In the genomic region with DNA sequence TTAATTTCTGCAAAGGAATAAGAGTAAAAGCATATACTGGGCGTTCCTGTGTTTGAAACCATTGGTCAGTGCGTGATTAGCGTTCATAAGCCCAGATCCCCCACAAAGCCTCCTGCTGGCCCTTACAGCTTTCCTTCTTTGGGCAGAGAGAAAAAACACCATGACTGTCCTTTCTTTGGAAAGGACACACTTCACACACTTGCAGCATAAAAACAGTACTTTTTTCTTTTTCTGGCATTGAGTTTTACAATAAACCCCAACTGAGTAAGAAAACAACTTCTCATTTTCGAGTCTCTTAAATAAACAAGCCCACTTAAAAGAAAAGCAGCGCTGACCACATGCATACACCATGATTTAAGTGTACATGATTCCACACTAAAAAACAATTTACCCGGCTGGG, we compare ENCODE assay signal across 26 cellular contexts. TPM values are rescaled to one million over a fixed set of nuclear protein-coding genes. Genes with fewer than 3 reads are reported as not detected.
DNase-seq lines count a peak whose midpoint lies in the region; ATAC-seq, FAIRE-seq and TF ChIP-seq lines count a peak whose summit lies in the region.
"Had no signal": no experiment of that assay in that cellular context is flagged by ENCODE, and none has a peak within 500 bp of the region (broad histone marks: within the 10 kb centered on the region; RNA-seq: fewer than 3 reads in every experiment).

No MANE protein-coding gene starts in this region.

- H3K4me1 ChIP-seq in GM12878 (ENCODE audit: control insufficient read depth, insufficient read depth, low read length) (no peaks in the 10 kb centered on the region), prostate gland (replicated peaks) (no peaks in the 10 kb centered on the region)
- H3K4me1 ChIP-seq: Peyer's patch had no signal

- peak overlapping the region; percentile 31 for H3K27ac Mint-ChIP-seq in nephron progenitor cell
- H3K27ac Mint-ChIP-seq: CD4-positive, alpha-beta memory T cell had no signal

- H3K4me3 Mint-ChIP-seq in nephron progenitor cell = no peak overlapping the region
- H3K4me3 Mint-ChIP-seq: CD4-positive, alpha-beta memory T cell had no signal

- no peak for TF ChIP-seq EP300 in GM12878 (IDR thresholded peaks at IDR 0.05; ENCODE audit: borderline replicate concordance in 1 of 2, control insufficient read depth in 1 of 2, low read depth in 2 of 2, low read length in 2 of 2)

- no peak overlapping the region for H2AFZ ChIP-seq in GM12878 (ENCODE audit: control insufficient read depth, low read depth, low read length)

- H3K36me3 Mint-ChIP-seq in nephron progenitor cell (ENCODE audit: low read depth) = peaks cover 18% of the 10 kb centered on the region
- H3K36me3 Mint-ChIP-seq: CD4-positive, alpha-beta memory T cell had no signal

- H3K4me1 Mint-ChIP-seq in nephron progenitor cell = peaks cover 40% of the 10 kb centered on the region
- H3K4me1 Mint-ChIP-seq: CD4-positive, alpha-beta memory T cell had no signal

- H3K36me3 ChIP-seq in GM12878 (ENCODE audit: control insufficient read depth in 2 of 2, insufficient read depth in 2 of 2, low read length in 1 of 2) (no peaks in the 10 kb centered on the region), prostate gland (no peaks in the 10 kb centered on the region)
- H3K36me3 ChIP-seq: Peyer's patch, SJCRH30 had no signal

- no peaks in the 10 kb centered on the region for H3K9me3 Mint-ChIP-seq in nephron progenitor cell

- POLR2A ChIA-PET in GM12878 (lab: Charles Lee) = no interaction called here

- CTCF ChIA-PET in GM12878 (lab: Yijun Ruan, JAX) = interaction anchor here (0.9 kb wide), 1 partner anchor 27 kb away, joined by 4 read pairs; no protein-coding TSS in a partner anchor

- DNase-seq in GM12878 (ENCODE audit: low read depth, low spot score) (no peak), nephron progenitor cell (no peak), cerebellum (ENCODE audit: low spot score) (no peak), NCI-H146 (lab: John Stamatoyannopoulos, UW) (no peak), prostate gland (ENCODE audit: low spot score) (no peak)
- DNase-seq: ACHN; Caco-2; CD4-positive, alpha-beta memory T cell; DND-41; GOT3; IMR-90; NCI-H1105; NCI-H2029 treated with DMSO at 0.1 percent for 48 hours; NCI-H2171; NCI-H345; NCI-H524; NCI-H774; Peyer's patch had no signal

- H3K27me3 ChIP-seq in GM12878 (replicated peaks in 1 of 2; ENCODE audit: control insufficient read depth in 2 of 2, insufficient read depth in 2 of 2, low read length in 1 of 2) = no peaks in the 10 kb centered on the region; a peak in 1 of 4 replicates
- H3K27me3 ChIP-seq in prostate gland (replicated peaks; ENCODE audit: insufficient read depth) = no peaks in the 10 kb centered on the region
- H3K27me3 ChIP-seq: BLaER1 treated with 17β-estradiol and CSF1 and Interleukin-3, amounts not matched to agents 10 nM and 100 nM; Peyer's patch; SJCRH30 had no signal

- FAIRE-seq in GM12878 (lab: Jason Lieb, UNC) = no peak
- FAIRE-seq: GM12892, HTR-8/SVneo had no signal

- no peaks in the 10 kb centered on the region for H4K20me1 ChIP-seq in GM12878 (ENCODE audit: control insufficient read depth, insufficient read depth)

- H3K9me3 ChIP-seq in GM12878 (replicated peaks; ENCODE audit: control insufficient read depth, insufficient read depth, low read length) (no peaks in the 10 kb centered on the region), prostate gland (no peaks in the 10 kb centered on the region)
- H3K9me3 ChIP-seq: Caco-2, Peyer's patch, SJCRH30 had no signal

- RAD21 ChIA-PET in GM12878 (lab: Charles Lee; ENCODE audit: unreplicated experiment) = no interaction called here

- H3K79me2 ChIP-seq in GM12878 (ENCODE audit: control insufficient read depth, insufficient read depth, low read length) = no peaks in the 10 kb centered on the region

- whole genome bisulfite sequencing in GM12878 (ENCODE audit: insufficient coverage, insufficient replicate concordance, low lambda C conversion rate, missing lambda C conversion rate) = 36% methylated on average over 6 of the region's 6 CpGs
- WGBS in prostate gland = 83% methylated on average over 6 of the region's 6 CpGs

- SMC1A ChIA-PET in GM12878 (lab: Charles Lee; ENCODE audit: uncharacterized antibody, unreplicated experiment) = no interaction called here

- in situ Hi-C loops in GM12878 (cut with MboI) = no loop called here

- H3K9ac ChIP-seq in GM12878 (ENCODE audit: control insufficient read depth, insufficient read depth, low read length) = no peak overlapping the region
- H3K9ac ChIP-seq: BLaER1 treated with 17β-estradiol and CSF1 and Interleukin-3, amounts not matched to agents 10 nM and 100 nM; KMS-11 had no signal

- intact Hi-C loops in GM12878 (cut with micrococcal nuclease; ENCODE audit: unreplicated experiment) (no loop called here), prostate gland (cut with DNase I) (no loop called here)

- no peak overlapping the region for H3K4me2 ChIP-seq in GM12878 (ENCODE audit: control insufficient read depth, insufficient read depth)
- H3K4me2 ChIP-seq: BLaER1 treated with 17β-estradiol and CSF1 and Interleukin-3, amounts not matched to agents 10 nM and 100 nM; KMS-11 had no signal

- peaks cover 4% of the 10 kb centered on the region for H3K27me3 Mint-ChIP-seq in nephron progenitor cell (ENCODE audit: low read depth, poor library complexity)

- no peak overlapping the region for H3K4me3 ChIP-seq in GM12878
- H3K4me3 ChIP-seq in prostate gland = no peak overlapping the region
- H3K4me3 ChIP-seq: BLaER1 treated with 17β-estradiol and CSF1 and Interleukin-3, amounts not matched to agents 10 nM and 100 nM; Peyer's patch; SJCRH30 had no signal

- ATAC-seq in GM12878 (no peak), GM19351 (IDR thresholded peaks at IDR 0.05; ENCODE audit: unreplicated experiment) (no peak)
- ATAC-seq: HCT116 had no signal

- TF ChIP-seq RAD21 in GM12878 (IDR thresholded peaks at IDR 0.05; ENCODE audit: insufficient read depth, low read depth, low read length) = no peak

- H3K27ac ChIP-seq in angular gyrus (ENCODE audit: low read depth, low read length) = peak overlapping the region; percentile 27
- H3K27ac ChIP-seq in GM12878 (ENCODE audit: control insufficient read depth, insufficient read depth) = no peak overlapping the region
- H3K27ac ChIP-seq in prostate gland = peak overlapping the region in 1 of 2 donors; percentile 16
- H3K27ac ChIP-seq: BLaER1 treated with 17β-estradiol and CSF1 and Interleukin-3, amounts not matched to agents 10 nM and 100 nM; KMS-11; Peyer's patch had no signal

- no peak for TF ChIP-seq POLR2A in GM12878 (IDR thresholded peaks at IDR 0.05; ENCODE audit: low read depth, low read length)
- TF ChIP-seq POLR2A in prostate gland (IDR thresholded peaks at IDR 0.05) = no peak

- TF ChIP-seq CTCF in GM12878 (IDR thresholded peaks at IDR 0.05 in 2 of 3, conservative IDR thresholded peaks at IDR 0.05 in 1 of 3; ENCODE audit: control insufficient read depth in 2 of 3, extremely low read depth in 1 of 3, insufficient read depth in 1 of 3, low read depth in 3 of 3, low read length in 3 of 3) (no peak), nephron progenitor cell (IDR thresholded peaks at IDR 0.05) (no peak), prostate gland (IDR thresholded peaks at IDR 0.05) (no peak)

- no TSS peak for BruUV-seq in GM12878 (replicated peaks; lab: Mats Ljungman, UMichigan)

TF ChIP-seq in GM12878, 131 proteins besides CTCF, POLR2A, EP300 and RAD21:
- TF ChIP-seq RUNX3 (IDR thresholded peaks at IDR 0.05; ENCODE audit: low read length) (peak; percentile 22; the same call in 1 of the 2 replicates), SMAD5 (IDR thresholded peaks at IDR 0.05; ENCODE audit: low read depth) (no peak)

RNA-seq across cellular contexts. Expression of gene SMAD9, which starts 35.8 kb away (rescaled TPM):
- not detected in 2 replicates for total RNA-seq in GM12878 (2013; cell fraction: nucleolus; rRNA removed)
- total RNA-seq in GM12878 (2014; rRNA removed) (not detected in 2 replicates), GM12878 (2014; rRNA removed; fragmentation: Illumina TruSeq; extraction: Trizol) (not detected in 2 replicates), GM12878 (2021) (0.05 TPM in 1 of 2 replicates, not detected in the other), cerebellum (20.0 TPM), prostate gland (10 to 100 TPM; 25.1 to 30.7 TPM)
- polyA plus RNA-seq in GM12878 (2011; ENCODE audit: low read depth) = 0.10 TPM
- polyA plus RNA-seq in GM12878 (2011; rRNA removed) (not detected in 2 replicates), GM12878 (2014; fragmentation: Illumina TruSeq; extraction: Trizol) (not detected in 2 replicates), GM12878 (2014; fragmentation: Nextera tagmentation; extraction: Ambion mirVana) (under 1 TPM; 0.22 to 0.69 TPM), GM12878 (2014; rRNA removed) (0.03 TPM in 1 of 2 replicates, not detected in the other), GM12878 (2016; fragmentation: Nextera tagmentation; extraction: Ambion mirVana) (under 1 TPM; 0.29 to 0.55 TPM)
- not detected in 2 replicates for polyA plus RNA-seq in GM12878 (2011; cell fraction: cytosol; rRNA removed)
- polyA plus RNA-seq in GM12878 (2011; cell fraction: nucleus; rRNA removed) = not detected in 2 replicates
- polyA plus RNA-seq in GM12878 (2012) = 0.08 and 0.18 TPM in 2 replicates
- polyA minus RNA-seq in GM12878 (2011; rRNA and poly(A)+ RNA removed) = not detected in 2 replicates
- not detected in 2 replicates for polyA minus RNA-seq in GM12878 (2011; cell fraction: cytosol; rRNA and poly(A)+ RNA removed)
- not detected in 2 replicates for polyA minus RNA-seq in GM12878 (2011; cell fraction: nucleus; rRNA and poly(A)+ RNA removed)
- total RNA-seq: CD4-positive, alpha-beta memory T cell had no signal

Comparison
In these comparisons a context has a peak if more than half of its experiments do, and no peak if none do; other contexts are left out.
1. RNA of gene SMAD9, which starts 35.8 kb away (total RNA-seq): 25.1 to 30.7 TPM in prostate gland and 20.0 TPM in cerebellum (single experiment); 0.05 TPM in GM12878; every median in the first group is over 10 times any median in the second.